14 cellular contexts compared by ENCODE assay signal in genomic region chr18:74271656-74272055, GRCh38. TPM values are rescaled to one million over a fixed set of nuclear protein-coding genes. Genes with fewer than 3 reads are reported as not detected.
"Had no signal": no experiment of that assay in that cellular context is flagged by ENCODE, and none has a peak within 500 bp of the region (broad histone marks: within the 10 kb centered on the region; RNA-seq: fewer than 3 reads in every experiment).

No MANE protein-coding gene starts in this region.

- FAIRE-seq: small intestine had no signal

- ATAC-seq: natural killer cell treated with Interleukin-12 subunit alpha and Interleukin-12 subunit beta and Interleukin-15 and Interleukin-18, amount 100 ng/mL, for 72 hours; WTC11 had no signal

- DNase-seq: activated CD4-positive, alpha-beta T cell treated with anti-CD3 and anti-CD28 coated beads, Interleukin-2, amount 10 ng/mL, durations not matched to agents 24 days and 14 days; activated naive CD8-positive, alpha-beta T cell treated with anti-CD3 and anti-CD28 coated beads for 36 hours; effector memory CD4-positive, alpha-beta T cell; foreskin melanocyte; head of caudate nucleus; mesendoderm; posterior cingulate gyrus; small intestine; stimulated activated CD4-positive, alpha-beta T cell treated with anti-CD3 and anti-CD28 coated beads, Interleukin-4, amount 100 ng/mL, for 24 hours; stimulated activated naive CD4-positive, alpha-beta T cell; T-helper 2 cell had no signal

RNA-seq across cellular contexts. Expression of gene C18orf63, which starts 44.0 kb away (rescaled TPM):
- polyA plus RNA-seq: liver, small intestine had no signal
